ENCODE assay signal across 16 cellular contexts in the genomic region with DNA sequence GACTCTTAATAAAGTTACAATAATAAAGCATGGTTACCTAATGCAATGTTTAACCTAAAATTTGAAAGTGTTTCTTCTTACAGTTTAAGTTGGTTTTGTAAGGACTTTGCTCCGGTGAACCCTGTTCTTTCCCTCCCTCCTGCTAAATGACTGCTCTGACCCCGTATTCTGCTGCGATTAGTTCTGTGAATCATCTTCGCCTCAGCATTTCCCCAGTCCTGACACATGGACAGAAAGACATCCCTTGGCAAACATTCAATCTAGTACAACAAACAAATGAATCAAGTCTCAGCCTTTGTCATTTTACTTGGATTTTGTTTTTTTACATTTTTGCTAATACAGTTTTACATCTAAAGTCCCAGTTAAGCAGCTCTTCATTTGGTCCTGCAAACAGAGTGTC. TPM values are rescaled to one million over a fixed set of nuclear protein-coding genes. Genes with fewer than 3 reads are reported as not detected.
A peak's percentile ranks its signal among the peaks of the same experiment; 100 is the strongest.
DNase-seq lines count a peak whose midpoint lies in the region; ATAC-seq, FAIRE-seq and TF ChIP-seq lines count a peak whose summit lies in the region.
"Had no signal": no experiment of that assay in that cellular context is flagged by ENCODE, and none has a peak within 500 bp of the region (broad histone marks: within the 10 kb centered on the region; RNA-seq: fewer than 3 reads in every experiment).

No MANE protein-coding gene starts in this region.

- H3K9me3 Mint-ChIP-seq in MCF 10A (ENCODE audit: unreplicated experiment), result no peaks in the 10 kb centered on the region
- H3K9me3 Mint-ChIP-seq: neural progenitor cell had no signal

- peaks cover 0 to under 1% of the 10 kb centered on the region in 2 donors for H3K27me3 ChIP-seq in breast epithelium
- no peaks in the 10 kb centered on the region for H3K27me3 ChIP-seq in bronchial epithelial cell (ENCODE audit: control insufficient read depth, insufficient read depth, low read length)
- H3K27me3 ChIP-seq in SJCRH30, result no peaks in the 10 kb centered on the region; the same call in 1 of the 2 replicates
- H3K27me3 ChIP-seq: neural progenitor cell, testis had no signal

- peak overlapping the region; percentile 18 for H3K27ac Mint-ChIP-seq in MCF 10A (ENCODE audit: low read depth, unreplicated experiment)
- H3K27ac Mint-ChIP-seq: neural progenitor cell had no signal

- H3K9me3 ChIP-seq in breast epithelium (no peaks in the 10 kb centered on the region), SJCRH30 (replicated peaks) (no peaks in the 10 kb centered on the region)
- H3K9me3 ChIP-seq: testis had no signal

- FAIRE-seq in bronchial epithelial cell (lab: Jason Lieb, UNC), result peak; percentile 90

- POLR2A ChIA-PET in MCF 10A (lab: Yijun Ruan, JAX), result interaction anchor here (1.0 to 2.5 kb wide), 3 partner anchors 13 to 445 kb away, joined by 3 to 9 read pairs (median 4); no protein-coding TSS in a partner anchor

- CTCF ChIA-PET in MCF 10A (lab: Yijun Ruan, JAX), result interaction anchor here (0.5 kb wide), 1 partner anchor 278 kb away, joined by 3 read pairs; no protein-coding TSS in a partner anchor

- TF ChIP-seq POLR2A in breast epithelium (IDR thresholded peaks at IDR 0.05), result no peak

- TF ChIP-seq CTCF in MCF 10A (IDR thresholded peaks at IDR 0.05; ENCODE audit: unreplicated experiment) (no peak), breast epithelium (IDR thresholded peaks at IDR 0.05) (no peak), bronchial epithelial cell (IDR thresholded peaks at IDR 0.05; ENCODE audit: insufficient read depth, low read length, severe bottlenecking) (no peak)

- no peaks in the 10 kb centered on the region for H3K36me3 ChIP-seq in breast epithelium
- H3K36me3 ChIP-seq in bronchial epithelial cell (ENCODE audit: control insufficient read depth, insufficient read depth, low read length), result no peaks in the 10 kb centered on the region
- H3K36me3 ChIP-seq in SJCRH30, result no peaks in the 10 kb centered on the region
- H3K36me3 ChIP-seq: neural progenitor cell had no signal

- H3K27ac ChIP-seq in breast epithelium (no peak overlapping the region), temporal lobe (ENCODE audit: low read depth, low read length) (peak overlapping the region; percentile 37), SJCRH30 (no peak overlapping the region)
- H3K27ac ChIP-seq: 22Rv1, neural progenitor cell, testis had no signal

- intact Hi-C loops in MCF 10A (cut with micrococcal nuclease), result loop anchor here (10.0 kb wide), 1 partner anchor 220 kb away; no protein-coding TSS in a partner anchor
- intact Hi-C loops in breast epithelium (cut with DNase I; ENCODE audit: low total_unique reads), result no loop called here

- no peaks in the 10 kb centered on the region for H3K4me1 ChIP-seq in breast epithelium
- no peaks in the 10 kb centered on the region for H3K4me1 ChIP-seq in SJCRH30
- H3K4me1 ChIP-seq: neural progenitor cell, testis had no signal

- ATAC-seq in HG02938 (IDR thresholded peaks at IDR 0.05; ENCODE audit: unreplicated experiment), result no peak

- DNase-seq in MCF 10A (ENCODE audit: unreplicated experiment) (peak; percentile 79), breast epithelium (ENCODE audit: low spot score in 2 of 2) (no peak), bronchial epithelial cell (ENCODE audit: low read depth) (peak; percentile 92), iris pigment epithelial cell (ENCODE audit: low read depth) (peak; percentile 94), SJCRH30 (no peak), AML-193 (lab: John Stamatoyannopoulos, UW) (no peak)
- DNase-seq: activated CD4-positive, alpha-beta T cell treated with anti-CD3 and anti-CD28 coated beads for 1 hour; activated T-cell treated with anti-CD3 and anti-CD28 coated beads for 4 hours; NCI-H1092; NCI-H345; testis had no signal

- H3K4me3 Mint-ChIP-seq in MCF 10A (ENCODE audit: unreplicated experiment), result no peak overlapping the region
- H3K4me3 Mint-ChIP-seq: neural progenitor cell had no signal

- H3K4me1 Mint-ChIP-seq in MCF 10A (ENCODE audit: insufficient read depth, unreplicated experiment), result peaks cover 16% of the 10 kb centered on the region

- H3K36me3 Mint-ChIP-seq in MCF 10A (ENCODE audit: insufficient read depth, unreplicated experiment), result peaks cover 6% of the 10 kb centered on the region
- H3K36me3 Mint-ChIP-seq: neural progenitor cell had no signal

- H3K27me3 Mint-ChIP-seq in MCF 10A (ENCODE audit: insufficient read depth, unreplicated experiment), result no peaks in the 10 kb centered on the region

- H3K4me3 ChIP-seq in breast epithelium (no peak overlapping the region), bronchial epithelial cell (ENCODE audit: low read depth, low read length) (no peak overlapping the region), SJCRH30 (no peak overlapping the region)
- H3K4me3 ChIP-seq: neural progenitor cell, testis had no signal

- no TSS peak for BruUV-seq in MCF 10A (replicated peaks; lab: Mats Ljungman, UMichigan)

RNA-seq across cellular contexts. Expression of a gene that starts 15.4 kb away (rescaled TPM):
- 0.19 and 0.54 TPM in 2 replicates for total RNA-seq in MCF 10A (2022)
- 1 to 10 TPM; 2.4 to 8.8 (median 6.6) TPM for total RNA-seq in breast epithelium
- 0.51 and 1.6 TPM in 2 replicates for total RNA-seq in bronchial epithelial cell
- 5.2 TPM for total RNA-seq in temporal lobe
- 0.13 and 0.16 TPM in 2 replicates for total RNA-seq in SJCRH30 (2014; rRNA removed; shearing (Covaris generic))
- total RNA-seq: T-helper 1 cell treated with Interleukin-12 subunit alpha and Interleukin-12 subunit beta and Interleukin-4 antibody, amounts not matched to agents 30 ng/mL and 1 ng/mL, for 36 hours had no signal

Comparison
In these comparisons a context has a peak if more than half of its experiments do, and no peak if none do; other contexts are left out.
1. DNase-seq: peak in MCF 10A (single experiment), bronchial epithelial cell (single experiment) and iris pigment epithelial cell (single experiment); none in breast epithelium (0 of 2), SJCRH30 (0 of 2) and AML-193 (0 of 2).